1 cellular context compared by ENCODE assay signal in the genomic region with DNA sequence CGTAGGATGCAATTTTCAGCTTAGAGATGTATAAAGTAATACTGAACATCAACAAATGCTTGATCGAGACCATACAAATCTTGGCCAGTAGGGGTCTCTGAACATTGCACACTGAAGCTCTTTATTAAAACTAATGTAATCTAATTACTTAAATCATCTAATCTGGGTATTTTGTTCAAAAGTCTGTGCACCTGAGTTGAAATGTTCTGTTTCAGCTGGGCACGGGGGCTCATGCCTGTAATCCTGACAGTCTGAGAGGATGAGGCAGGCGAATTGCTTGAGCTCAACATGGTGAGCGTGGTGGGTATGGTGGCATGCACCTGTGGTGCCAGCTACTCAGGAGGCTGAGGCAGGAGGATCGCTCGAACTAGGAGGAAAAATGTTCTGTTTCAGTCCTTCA.
TF ChIP-seq lines count a peak whose summit lies in the region.

No MANE protein-coding gene starts in this region.

TF ChIP-seq in GM12878, 131 proteins besides CTCF, POLR2A, EP300 and RAD21:
- TF ChIP-seq, protein P1, sequence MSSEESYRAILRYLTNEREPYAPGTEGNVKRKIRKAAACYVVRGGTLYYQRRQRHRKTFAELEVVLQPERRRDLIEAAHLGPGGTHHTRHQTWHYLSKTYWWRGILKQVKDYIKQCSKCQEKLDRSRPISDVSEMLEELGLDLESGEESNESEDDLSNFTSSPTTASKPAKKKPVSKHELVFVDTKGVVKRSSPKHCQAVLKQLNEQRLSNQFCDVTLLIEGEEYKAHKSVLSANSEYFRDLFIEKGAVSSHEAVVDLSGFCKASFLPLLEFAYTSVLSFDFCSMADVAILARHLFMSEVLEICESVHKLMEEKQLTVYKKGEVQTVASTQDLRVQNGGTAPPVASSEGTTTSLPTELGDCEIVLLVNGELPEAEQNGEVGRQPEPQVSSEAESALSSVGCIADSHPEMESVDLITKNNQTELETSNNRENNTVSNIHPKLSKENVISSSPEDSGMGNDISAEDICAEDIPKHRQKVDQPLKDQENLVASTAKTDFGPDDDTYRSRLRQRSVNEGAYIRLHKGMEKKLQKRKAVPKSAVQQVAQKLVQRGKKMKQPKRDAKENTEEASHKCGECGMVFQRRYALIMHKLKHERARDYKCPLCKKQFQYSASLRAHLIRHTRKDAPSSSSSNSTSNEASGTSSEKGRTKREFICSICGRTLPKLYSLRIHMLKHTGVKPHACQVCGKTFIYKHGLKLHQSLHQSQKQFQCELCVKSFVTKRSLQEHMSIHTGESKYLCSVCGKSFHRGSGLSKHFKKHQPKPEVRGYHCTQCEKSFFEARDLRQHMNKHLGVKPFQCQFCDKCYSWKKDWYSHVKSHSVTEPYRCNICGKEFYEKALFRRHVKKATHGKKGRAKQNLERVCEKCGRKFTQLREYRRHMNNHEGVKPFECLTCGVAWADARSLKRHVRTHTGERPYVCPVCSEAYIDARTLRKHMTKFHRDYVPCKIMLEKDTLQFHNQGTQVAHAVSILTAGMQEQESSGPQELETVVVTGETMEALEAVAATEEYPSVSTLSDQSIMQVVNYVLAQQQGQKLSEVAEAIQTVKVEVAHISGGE (CRISPR knock-in tag; IDR thresholded peaks at IDR 0.05) = no peak
- no peak for TF ChIP-seq SP1 (IDR thresholded peaks at IDR 0.05; ENCODE audit: low read depth, low read length)
- no peak for TF ChIP-seq SIN3A (IDR thresholded peaks at IDR 0.05; ENCODE audit: low read depth, low read length)
- no peak for TF ChIP-seq MYC (IDR thresholded peaks at IDR 0.05; ENCODE audit: insufficient read depth, insufficient read length, insufficient replicate concordance, low read length, severe bottlenecking)
- no peak for TF ChIP-seq TCF7 (IDR thresholded peaks at IDR 0.05; ENCODE audit: borderline replicate concordance)
- TF ChIP-seq, protein P2, sequence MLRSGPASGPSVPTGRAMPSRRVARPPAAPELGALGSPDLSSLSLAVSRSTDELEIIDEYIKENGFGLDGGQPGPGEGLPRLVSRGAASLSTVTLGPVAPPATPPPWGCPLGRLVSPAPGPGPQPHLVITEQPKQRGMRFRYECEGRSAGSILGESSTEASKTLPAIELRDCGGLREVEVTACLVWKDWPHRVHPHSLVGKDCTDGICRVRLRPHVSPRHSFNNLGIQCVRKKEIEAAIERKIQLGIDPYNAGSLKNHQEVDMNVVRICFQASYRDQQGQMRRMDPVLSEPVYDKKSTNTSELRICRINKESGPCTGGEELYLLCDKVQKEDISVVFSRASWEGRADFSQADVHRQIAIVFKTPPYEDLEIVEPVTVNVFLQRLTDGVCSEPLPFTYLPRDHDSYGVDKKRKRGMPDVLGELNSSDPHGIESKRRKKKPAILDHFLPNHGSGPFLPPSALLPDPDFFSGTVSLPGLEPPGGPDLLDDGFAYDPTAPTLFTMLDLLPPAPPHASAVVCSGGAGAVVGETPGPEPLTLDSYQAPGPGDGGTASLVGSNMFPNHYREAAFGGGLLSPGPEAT (IDR thresholded peaks at IDR 0.05; ENCODE audit: low read depth) = no peak
- TF ChIP-seq SMC3 (IDR thresholded peaks at IDR 0.05; ENCODE audit: borderline replicate concordance, low read length) = peak; percentile 29; the same call in 1 of the 2 replicates
- no peak for TF ChIP-seq CHD1 (IDR thresholded peaks at IDR 0.05; ENCODE audit: low read depth, low read length)
- no peak for TF ChIP-seq TCF12 (IDR thresholded peaks at IDR 0.05; ENCODE audit: low read depth, low read length)
